ENCODE assay signal across 8 cellular contexts in genomic region chr19:10270180-10270615, GRCh38. TPM values are rescaled to one million over a fixed set of nuclear protein-coding genes. Genes with fewer than 3 reads are reported as not detected.
DNase-seq lines count a peak whose midpoint lies in the region; ATAC-seq and TF ChIP-seq lines count a peak whose summit lies in the region.

No MANE protein-coding gene starts in this region.

- no peaks in the 10 kb centered on the region for H3K36me3 ChIP-seq in CD4-positive, alpha-beta memory T cell (ENCODE audit: insufficient read depth, low read length)
- H3K36me3 ChIP-seq in HAP-1 (replicated peaks): no peaks in the 10 kb centered on the region
- no peaks in the 10 kb centered on the region for H3K36me3 ChIP-seq in PC-9 (ENCODE audit: low read depth)
- H3K36me3 ChIP-seq in sigmoid colon: no peaks in the 10 kb centered on the region

- POLR2A ChIA-PET in CD4-positive, alpha-beta memory T cell (lab: Charles Lee; ENCODE audit: partially characterized antibody): interaction anchor here (0.8 to 4.7 kb wide), 23 partner anchors 9 to 164 kb away, joined by 3 to 111 read pairs (median 6); partner anchors contain the start of genes CDC37, DNMT1, FDX2 and ICAM4
- POLR2A ChIA-PET in PC-9 (lab: Charles Lee; ENCODE audit: unreplicated experiment): interaction anchor here (0.7 to 1.6 kb wide), 5 partner anchors 10 to 64 kb away, joined by 3 to 9 read pairs (median 4); partner anchors contain the start of gene ICAM5

- no peaks in the 10 kb centered on the region for H3K9me3 Mint-ChIP-seq in CD4-positive, alpha-beta memory T cell

- no peaks in the 10 kb centered on the region for H3K27me3 ChIP-seq in CD4-positive, alpha-beta memory T cell (ENCODE audit: insufficient read depth, low read length)
- peaks cover 4% of the 10 kb centered on the region; the same call in 1 of the 2 replicates for H3K27me3 ChIP-seq in HAP-1 (ENCODE audit: low read depth)
- no peaks in the 10 kb centered on the region for H3K27me3 ChIP-seq in PC-9 (ENCODE audit: insufficient read depth, low read depth)
- peaks cover 14 to 30% (median 22%) of the 10 kb centered on the region in 3 donors for H3K27me3 ChIP-seq in sigmoid colon

- peak in 1 of 2 donors; percentile 12 for TF ChIP-seq POLR2A in sigmoid colon (IDR thresholded peaks at IDR 0.05)

- peak overlapping the region; percentile 83 for H3K4me2 ChIP-seq in PC-9

- no TSS peak for BruUV-seq in PC-9 (replicated peaks; lab: Mats Ljungman, UMichigan)

- H3K27ac ChIP-seq in CD4-positive, alpha-beta memory T cell (ENCODE audit: low read depth, low read length): peak overlapping the region; percentile 88
- peak overlapping the region; percentile 25 for H3K27ac ChIP-seq in PC-9
- peak overlapping the region; percentile 66 to 80 (median 70) for H3K27ac ChIP-seq in sigmoid colon

- H3K4me3 ChIP-seq in CD4-positive, alpha-beta memory T cell (ENCODE audit: low read length in 2 of 2): peak overlapping the region; percentile 57 to 82
- H3K4me3 ChIP-seq in HAP-1 (peak overlapping the region; percentile 9; the same call in 1 of the 2 replicates), PC-9 (peak overlapping the region; percentile 64), sigmoid colon (peak overlapping the region; percentile 15 to 46 (median 42))

- no peak for TF ChIP-seq EP300 in sigmoid colon (IDR thresholded peaks at IDR 0.05)

- ATAC-seq in left cardiac atrium: peak; percentile 64 to 71

- peaks cover 0 to 14% of the 10 kb centered on the region in 2 donors for H3K36me3 Mint-ChIP-seq in CD4-positive, alpha-beta memory T cell

- H3K4me1 Mint-ChIP-seq in CD4-positive, alpha-beta memory T cell: peaks cover 9 to 42% (median 24%) of the 10 kb centered on the region in 4 donors

- peaks cover 34% of the 10 kb centered on the region for H3K4me1 ChIP-seq in CD4-positive, alpha-beta memory T cell (ENCODE audit: insufficient read depth, low read length)
- H3K4me1 ChIP-seq in HAP-1 (peaks cover 9% of the 10 kb centered on the region), PC-9 (replicated peaks; ENCODE audit: insufficient read depth) (peaks cover 25% of the 10 kb centered on the region), sigmoid colon (peaks cover 0 to 20% (median 19%) of the 10 kb centered on the region in 4 donors)

- no peaks in the 10 kb centered on the region for H4K20me1 ChIP-seq in PC-9 (ENCODE audit: insufficient read depth)

- CTCF ChIA-PET in CD4-positive, alpha-beta memory T cell (lab: Charles Lee; ENCODE audit: partially characterized antibody): interaction anchor here (0.9 to 9.8 kb wide), 27 partner anchors 8 to 209 kb away, joined by 3 to 235 read pairs (median 5); partner anchors contain the start of genes CDC37, ICAM4, ICAM5 and TYK2
- CTCF ChIA-PET in PC-9 (lab: Charles Lee): interaction anchor here (0.6 to 1.6 kb wide), 6 partner anchors 11 to 118 kb away, joined by 3 to 11 read pairs (median 4); no protein-coding TSS in a partner anchor

- H3K79me2 ChIP-seq in PC-9 (ENCODE audit: low read depth): peaks cover 16% of the 10 kb centered on the region

- intact Hi-C loops in CD4-positive, alpha-beta memory T cell (cut with micrococcal nuclease): loop anchor here (2.0 kb wide), 2 partner anchors 19 to 111 kb away; partner anchors contain the start of genes ICAM5 and TYK2
- intact Hi-C loops in PC-9 (cut with micrococcal nuclease; ENCODE audit: unreplicated experiment): no loop called here
- intact Hi-C loops in left cardiac atrium (cut with DNase I): loop anchor here in 1 of 2 donors (5.0 kb wide), 1 partner anchor 62 kb away; the partner anchor contains the start of gene RAVER1
- intact Hi-C loops in sigmoid colon (cut with DNase I): no loop called here

- no peaks in the 10 kb centered on the region for H3K9me2 ChIP-seq in PC-9 (ENCODE audit: insufficient read depth)

- in situ Hi-C loops in HAP-1 (cut with MboI; ENCODE audit: low sequenced_read_pairs): loop anchor here (5.0 kb wide), 1 partner anchor 117 kb away; no protein-coding TSS in a partner anchor

- no peaks in the 10 kb centered on the region for H3K27me3 Mint-ChIP-seq in CD4-positive, alpha-beta memory T cell

- peaks cover 37% of the 10 kb centered on the region for H3F3A ChIP-seq in PC-9 (ENCODE audit: insufficient read depth, low read depth)

- H2AFZ ChIP-seq in PC-9: peak overlapping the region; percentile 75

- DNase-seq in CD4-positive, alpha-beta memory T cell: peak; percentile 62 to 80 (median 72)
- DNase-seq in HAP-1 (ENCODE audit: low spot score in 2 of 2): no peak
- DNase-seq in PC-9: no peak
- peak; percentile 78 for DNase-seq in activated gamma-delta T cell treated with anti-CD3 and anti-CD28 coated beads, Interleukin-2, amount 50 U/mL, for 16 hours (ENCODE audit: low read depth)
- peak; percentile 79 for DNase-seq in left cardiac atrium
- peak; percentile 83 for DNase-seq in sigmoid colon
- no peak for DNase-seq in HPDE6-E6E7 (ENCODE audit: extremely low spot score)
- no peak for DNase-seq in NCI-H1436 treated with DMSO at 0.1 percent for 48 hours (lab: John Stamatoyannopoulos, UW)

- H3K27ac Mint-ChIP-seq in CD4-positive, alpha-beta memory T cell: peak overlapping the region; percentile 91 to 96 (median 95)

- 2 to 3% methylated on average over 37 of the region's 37 CpGs for WGBS in sigmoid colon, 2 donors

- H3K4me3 Mint-ChIP-seq in CD4-positive, alpha-beta memory T cell: peak overlapping the region; percentile 81 to 91 (median 86)

- TF ChIP-seq CTCF in PC-9 (conservative IDR thresholded peaks at IDR 0.05): no peak
- TF ChIP-seq CTCF in sigmoid colon (IDR thresholded peaks at IDR 0.05): no peak

- no peaks in the 10 kb centered on the region for H3K9me3 ChIP-seq in CD4-positive, alpha-beta memory T cell (ENCODE audit: control insufficient read depth in 1 of 2, low read length in 2 of 2)
- H3K9me3 ChIP-seq in HAP-1: no peaks in the 10 kb centered on the region
- H3K9me3 ChIP-seq in PC-9 (ENCODE audit: insufficient read depth, low read depth): no peaks in the 10 kb centered on the region
- no peaks in the 10 kb centered on the region for H3K9me3 ChIP-seq in sigmoid colon

RNA-seq across cellular contexts. Expression of gene ICAM1, which starts 0.7 kb away (rescaled TPM):
- total RNA-seq in CD4-positive, alpha-beta memory T cell: 1 to 10 TPM; 7.5 to 8.2 TPM
- polyA plus RNA-seq in CD4-positive, alpha-beta memory T cell: 1 to 10 TPM; 2.5 to 8.1 TPM
- total RNA-seq in PC-9 (2021) (23.8 and 32.9 TPM in 2 replicates), left cardiac atrium (10 to 100 TPM; 12.0 to 28.5 TPM), sigmoid colon (10 to 100 TPM; 11.0 to 33.1 (median 13.5) TPM)
- 10 to 100 TPM in 2 of 3 donors, 1 to 10 TPM in 1; 5.4 to 27.0 (median 15.7) TPM for polyA plus RNA-seq in sigmoid colon

RNA-seq across cellular contexts. Expression of gene ICAM4, which starts 16.6 kb away (rescaled TPM):
- total RNA-seq in CD4-positive, alpha-beta memory T cell: 1 to 10 TPM in 1 of 2 experiments, under 1 TPM in 1; 0.70 to 1.3 TPM
- 1 to 10 TPM in 1 of 2 donors, not detected in 1; 1.5 TPM for polyA plus RNA-seq in CD4-positive, alpha-beta memory T cell
- 0.52 and 0.68 TPM in 2 replicates for total RNA-seq in PC-9 (2021)
- total RNA-seq in left cardiac atrium: under 1 TPM; 0.42 to 0.85 TPM
- not detected for total RNA-seq in sigmoid colon
- under 1 TPM in 1 of 3 donors, not detected in 2; 0.42 TPM for polyA plus RNA-seq in sigmoid colon

RNA-seq across cellular contexts. Expression of gene MRPL4, which starts 18.2 kb away (rescaled TPM):
- total RNA-seq in CD4-positive, alpha-beta memory T cell: 10 to 100 TPM; 42.7 to 44.6 TPM
- polyA plus RNA-seq in CD4-positive, alpha-beta memory T cell: 10 to 100 TPM; 28.9 to 37.1 TPM
- 96.4 and 98.2 TPM in 2 replicates for total RNA-seq in PC-9 (2021)
- 10 to 100 TPM; 60.2 to 68.5 TPM for total RNA-seq in left cardiac atrium
- 10 to 100 TPM; 37.9 to 68.9 (median 62.8) TPM for total RNA-seq in sigmoid colon
- polyA plus RNA-seq in sigmoid colon: 10 to 100 TPM; 45.1 to 85.2 (median 51.1) TPM

RNA-seq across cellular contexts. Expression of gene ICAM5, which starts 19.6 kb away (rescaled TPM):
- total RNA-seq in CD4-positive, alpha-beta memory T cell: under 1 TPM in 1 of 2 experiments, not detected in 1; 0.36 TPM
- under 1 TPM in 1 of 2 donors, not detected in 1; 0.20 TPM for polyA plus RNA-seq in CD4-positive, alpha-beta memory T cell
- 19.2 and 24.0 TPM in 2 replicates for total RNA-seq in PC-9 (2021)
- under 1 TPM; 0.71 to 0.86 TPM for total RNA-seq in left cardiac atrium
- total RNA-seq in sigmoid colon: under 1 TPM in 2 of 4 donors, not detected in 2; 0.54 to 0.83 TPM
- polyA plus RNA-seq in sigmoid colon: under 1 TPM in 2 of 3 donors, not detected in 1; 0.23 to 0.92 TPM

RNA-seq across cellular contexts. Expression of gene S1PR2, which starts 39.1 kb away (rescaled TPM):
- 1 to 10 TPM; 9.0 to 9.4 TPM for total RNA-seq in CD4-positive, alpha-beta memory T cell
- 1 to 10 TPM; 1.4 to 2.3 TPM for polyA plus RNA-seq in CD4-positive, alpha-beta memory T cell
- 6.9 and 7.3 TPM in 2 replicates for total RNA-seq in PC-9 (2021)
- total RNA-seq in left cardiac atrium: 10 to 100 TPM in 1 of 2 donors, 1 to 10 TPM in 1; 7.9 to 13.6 TPM
- 10 to 100 TPM in 3 of 4 donors, 1 to 10 TPM in 1; 7.1 to 13.0 (median 10.6) TPM for total RNA-seq in sigmoid colon
- polyA plus RNA-seq in sigmoid colon: 1 to 10 TPM; 1.2 to 3.6 (median 3.5) TPM

Comparison
In these comparisons a context has a peak if more than half of its experiments do, and no peak if none do; other contexts are left out.
1. DNase-seq: peak in CD4-positive, alpha-beta memory T cell (5 of 5), activated gamma-delta T cell treated with anti-CD3 and anti-CD28 coated beads, Interleukin-2, amount 50 U/mL, for 16 hours (single experiment), left cardiac atrium (single experiment) and sigmoid colon (single experiment); none in HAP-1 (0 of 2), PC-9 (0 of 2), HPDE6-E6E7 (single experiment) and NCI-H1436 treated with DMSO at 0.1 percent for 48 hours (single experiment).
2. H3K27ac ChIP-seq: peak in every context shown above with its lines; median percentile 88 in CD4-positive, alpha-beta memory T cell; 70 in sigmoid colon; 25 in PC-9.
3. H3K4me3 ChIP-seq: peak in every context shown above with its lines; median percentile 70 in CD4-positive, alpha-beta memory T cell; 64 in PC-9; 42 in sigmoid colon; 9 in HAP-1.